ENCODE assay signal across 8 cellular contexts in genomic region chr19:41311072-41311471, GRCh38. TPM values are rescaled to one million over a fixed set of nuclear protein-coding genes. Genes with fewer than 3 reads are reported as not detected.
A peak's percentile ranks its signal among the peaks of the same experiment; 100 is the strongest.
DNase-seq lines count a peak whose midpoint lies in the region; TF ChIP-seq lines count a peak whose summit lies in the region.

No MANE protein-coding gene starts in this region.

- H3K4me1 ChIP-seq in GM23248 (ENCODE audit: insufficient read depth) (peaks cover 21% of the 10 kb centered on the region), sigmoid colon (peaks cover 0 to 37% (median 36%) of the 10 kb centered on the region in 4 donors)

- H3K27me3 ChIP-seq in GM23248 (replicated peaks; ENCODE audit: insufficient read depth) (no peaks in the 10 kb centered on the region), sigmoid colon (no peaks in the 10 kb centered on the region)

- TF ChIP-seq POLR2A in sigmoid colon (IDR thresholded peaks at IDR 0.05), result no peak

- DNase-seq in GM23248 (peak; percentile 46), SK-N-MC (ENCODE audit: low read depth, low spot score) (no peak), fibroblast of pulmonary artery (ENCODE audit: low read depth) (no peak), sigmoid colon (no peak), substantia nigra (lab: John Stamatoyannopoulos, UW) (no peak), HK-2 (ENCODE audit: unreplicated experiment) (no peak), GM10266 (ENCODE audit: extremely low spot score) (no peak), cortex of kidney (lab: John Stamatoyannopoulos, UW) (no peak)

- peak overlapping the region; percentile 94 for H3K9ac ChIP-seq in GM23248
- peak overlapping the region; percentile 96 for H3K9ac ChIP-seq in SK-N-MC (ENCODE audit: insufficient read length)

- peak overlapping the region; percentile 99 for H3K4me2 ChIP-seq in GM23248 (ENCODE audit: unreplicated experiment)

- intact Hi-C loops in sigmoid colon (cut with DNase I), result loop anchor here (5.0 kb wide), 1 partner anchor 41 kb away; the partner anchor contains the start of gene TGFB1

- H3K36me3 ChIP-seq in GM23248 (ENCODE audit: low read depth) (peaks cover 11% of the 10 kb centered on the region), SK-N-MC (ENCODE audit: insufficient read depth, low read length) (peaks cover 44% of the 10 kb centered on the region), sigmoid colon (peaks cover 10 to 52% (median 18%) of the 10 kb centered on the region in 4 donors)

- in situ Hi-C loops in GM23248 (cut with MboI), result no loop called here

- H2AFZ ChIP-seq in GM23248, result no peak overlapping the region

- H3K4me3 ChIP-seq in GM23248 (peak overlapping the region; percentile 90), SK-N-MC (peak overlapping the region; percentile 98), fibroblast of pulmonary artery (replicated peaks; ENCODE audit: low read depth, low read length) (peak overlapping the region; percentile 96), sigmoid colon (peak overlapping the region; percentile 61 to 83 (median 68))

- no peaks in the 10 kb centered on the region for H3K9me2 ChIP-seq in GM23248 (ENCODE audit: insufficient read depth)

- H3K9me3 ChIP-seq in GM23248 (ENCODE audit: low read depth) (no peaks in the 10 kb centered on the region), SK-N-MC (ENCODE audit: low read depth, low read length) (no peaks in the 10 kb centered on the region), sigmoid colon (no peaks in the 10 kb centered on the region)

- no peaks in the 10 kb centered on the region for H4K20me1 ChIP-seq in GM23248 (ENCODE audit: insufficient read depth)

- 52 to 53% methylated on average over 5 of the region's 5 CpGs for WGBS in GM23248 (ENCODE audit: low coverage in 1 of 2, low lambda C conversion rate in 2 of 2, missing lambda C conversion rate in 2 of 2), 2 experiments
- 46 to 68% methylated on average over 5 of the region's 5 CpGs for WGBS in sigmoid colon, 2 donors

- no peak for TF ChIP-seq EP300 in sigmoid colon (IDR thresholded peaks at IDR 0.05)

- peaks cover 62% of the 10 kb centered on the region for H3F3A ChIP-seq in GM23248 (ENCODE audit: insufficient read depth)

- no peak for TF ChIP-seq CTCF in fibroblast of pulmonary artery (IDR thresholded peaks at IDR 0.05; ENCODE audit: low read length, missing control alignments)
- TF ChIP-seq CTCF in sigmoid colon (IDR thresholded peaks at IDR 0.05), result no peak
- no peak for TF ChIP-seq CTCF in GM10266 (IDR thresholded peaks at IDR 0.05; ENCODE audit: control insufficient read depth, insufficient read depth, low read depth, missing control alignments)

- peaks cover 55% of the 10 kb centered on the region for H3K79me2 ChIP-seq in GM23248 (ENCODE audit: insufficient read depth)

- H3K27ac ChIP-seq in GM23248, result peak overlapping the region; percentile 95
- no peak overlapping the region; the same call in 1 of the 2 replicates for H3K27ac ChIP-seq in SK-N-MC
- peak overlapping the region; percentile 88 to 96 (median 95) for H3K27ac ChIP-seq in sigmoid colon
- H3K27ac ChIP-seq in substantia nigra (ENCODE audit: low read depth, low read length, poor library complexity, severe bottlenecking), result no peak overlapping the region

RNA-seq across cellular contexts. Expression of gene CCDC97, which starts 1.1 kb away (rescaled TPM):
- total RNA-seq in GM23248 (2014; rRNA removed; shearing (Covaris generic)), result 5.2 and 5.9 TPM in 2 replicates
- polyA plus RNA-seq in GM23248 (2016; fragmentation: Nextera tagmentation; extraction: Ambion mirVana), result 11.4 and 12.3 TPM in 2 replicates
- total RNA-seq in sigmoid colon, result 10 to 100 TPM in 1 of 4 donors, 1 to 10 TPM in 3; 8.7 to 16.6 (median 9.2) TPM
- polyA plus RNA-seq in sigmoid colon, result 10 to 100 TPM; 11.3 to 23.1 (median 15.6) TPM

RNA-seq across cellular contexts. Expression of gene TGFB1, which starts 42.6 kb away (rescaled TPM):
- 21.4 and 23.5 TPM in 2 replicates for total RNA-seq in GM23248 (2014; rRNA removed; shearing (Covaris generic))
- polyA plus RNA-seq in GM23248 (2016; fragmentation: Nextera tagmentation; extraction: Ambion mirVana) (12.4 and 13.9 TPM in 2 replicates), sigmoid colon (10 to 100 TPM in 1 of 3 donors, 1 to 10 TPM in 2; 6.5 to 25.0 (median 7.2) TPM)
- 10 to 100 TPM; 16.4 to 27.1 (median 18.1) TPM for total RNA-seq in sigmoid colon

RNA-seq across cellular contexts. Expression of gene HNRNPUL1, which starts 46.9 kb away (rescaled TPM):
- 107 and 111 TPM in 2 replicates for total RNA-seq in GM23248 (2014; rRNA removed; shearing (Covaris generic))
- polyA plus RNA-seq in GM23248 (2016; fragmentation: Nextera tagmentation; extraction: Ambion mirVana) (105 and 112 TPM in 2 replicates), sigmoid colon (100 to 1,000 TPM in 1 of 3 donors, 10 to 100 TPM in 2; 61.9 to 133 (median 65.0) TPM)
- 100 to 1,000 TPM; 120 to 153 (median 130) TPM for total RNA-seq in sigmoid colon

RNA-seq across cellular contexts. Expression of gene B9D2, which starts 52.9 kb away (rescaled TPM):
- total RNA-seq in GM23248 (2014; rRNA removed; shearing (Covaris generic)), result 8.1 and 9.6 TPM in 2 replicates
- polyA plus RNA-seq in GM23248 (2016; fragmentation: Nextera tagmentation; extraction: Ambion mirVana) (13.2 and 13.8 TPM in 2 replicates), sigmoid colon (10 to 100 TPM in 1 of 3 donors, 1 to 10 TPM in 2; 7.2 to 10.1 (median 8.4) TPM)
- 10 to 100 TPM in 3 of 4 donors, 1 to 10 TPM in 1; 7.5 to 14.5 (median 13.6) TPM for total RNA-seq in sigmoid colon

Comparison
In these comparisons a context has a peak if more than half of its experiments do, and no peak if none do; other contexts are left out.
1. H3K27ac ChIP-seq: peak in GM23248 (single experiment) and sigmoid colon (4 of 4); none in SK-N-MC (single experiment) and substantia nigra (single experiment).
2. Peak in every context shown above with its lines, with median percentiles within 50 percentile points of each other: H3K4me3 ChIP-seq.